In genomic region chr6:42339991-42340401, GRCh38 we compare ENCODE assay signal across 8 cellular contexts.
DNase-seq lines count a peak whose midpoint lies in the region; ATAC-seq and TF ChIP-seq lines count a peak whose summit lies in the region.

No MANE protein-coding gene starts in this region.

- H2BK5ac ChIP-seq in mesenchymal stem cell (ENCODE audit: low read depth, low read length, poor library complexity, severe bottlenecking) = no peak overlapping the region

- H3K9me3 ChIP-seq in CD8-positive, alpha-beta T cell (ENCODE audit: low read length) = no peaks in the 10 kb centered on the region
- H3K9me3 ChIP-seq in endodermal cell (ENCODE audit: control insufficient read depth, low read length) = no peaks in the 10 kb centered on the region
- H3K9me3 ChIP-seq in mesenchymal stem cell (ENCODE audit: control insufficient read depth, low read length) = no peaks in the 10 kb centered on the region

- no peak for TF ChIP-seq CTCF in CD8-positive, alpha-beta T cell (IDR thresholded peaks at IDR 0.05)
- no peak for TF ChIP-seq CTCF in endodermal cell (conservative IDR thresholded peaks at IDR 0.05)

- H2BK120ac ChIP-seq in mesenchymal stem cell (ENCODE audit: low read depth, low read length) = no peak overlapping the region

- no peak overlapping the region for H3K18ac ChIP-seq in mesenchymal stem cell (ENCODE audit: low read depth in 1 of 2, low read length in 2 of 2)

- no peaks in the 10 kb centered on the region for H3K27me3 Mint-ChIP-seq in CD8-positive, alpha-beta T cell (ENCODE audit: low read depth)
- no peaks in the 10 kb centered on the region for H3K27me3 Mint-ChIP-seq in endodermal cell (ENCODE audit: insufficient read depth)

- H4K8ac ChIP-seq in mesenchymal stem cell (ENCODE audit: low read length) = no peak overlapping the region

- intact Hi-C loops in CD8-positive, alpha-beta T cell (cut with DNase I, micrococcal nuclease) = no loop called here
- intact Hi-C loops in Right ventricle myocardium superior (cut with DNase I) = no loop called here

- peak overlapping the region in 1 of 2 experiments; percentile 70 for H2BK12ac ChIP-seq in mesenchymal stem cell (ENCODE audit: low read length in 2 of 2)

- no peak overlapping the region for H3K23ac ChIP-seq in mesenchymal stem cell (ENCODE audit: low read length in 2 of 2)

- no peak overlapping the region for H2BK15ac ChIP-seq in mesenchymal stem cell (ENCODE audit: low read depth, poor library complexity, severe bottlenecking)

- H3K4me3 Mint-ChIP-seq in CD8-positive, alpha-beta T cell = no peak overlapping the region
- H3K4me3 Mint-ChIP-seq in endodermal cell = no peak overlapping the region

- H3K36me3 Mint-ChIP-seq in CD8-positive, alpha-beta T cell = peaks cover 26% of the 10 kb centered on the region
- no peaks in the 10 kb centered on the region for H3K36me3 Mint-ChIP-seq in endodermal cell (ENCODE audit: low read depth)

- peaks cover 51% of the 10 kb centered on the region for H3K79me1 ChIP-seq in mesenchymal stem cell (replicated peaks; ENCODE audit: low read length, poor library complexity, severe bottlenecking)

- no peak overlapping the region for H3K4ac ChIP-seq in mesenchymal stem cell (ENCODE audit: low read depth in 1 of 2, low read length in 2 of 2)

- no peak overlapping the region for H3K4me3 ChIP-seq in CD8-positive, alpha-beta T cell (ENCODE audit: low read depth, low read length)
- no peak overlapping the region for H3K4me3 ChIP-seq in endodermal cell (ENCODE audit: low read length)
- H3K4me3 ChIP-seq in mesenchymal stem cell (ENCODE audit: insufficient read depth in 1 of 2, low read depth in 1 of 2, low read length in 2 of 2) = no peak overlapping the region

- no peaks in the 10 kb centered on the region for H3K27me3 ChIP-seq in CD8-positive, alpha-beta T cell (ENCODE audit: insufficient read depth, low read length)
- H3K27me3 ChIP-seq in endodermal cell (ENCODE audit: control insufficient read depth, insufficient read depth, low read length, poor library complexity, severe bottlenecking) (no peaks in the 10 kb centered on the region), mesenchymal stem cell (ENCODE audit: control insufficient read depth in 1 of 2, insufficient read depth in 1 of 2, low read length in 2 of 2) (no peaks in the 10 kb centered on the region)

- H3K14ac ChIP-seq in mesenchymal stem cell (ENCODE audit: low read length in 2 of 2) = no peak overlapping the region

- H4K91ac ChIP-seq in mesenchymal stem cell (ENCODE audit: low read length) = no peak overlapping the region

- H3K4me2 ChIP-seq in mesenchymal stem cell (ENCODE audit: low read length, poor library complexity, severe bottlenecking) = no peak overlapping the region

- no peak overlapping the region for H3K27ac Mint-ChIP-seq in CD8-positive, alpha-beta T cell
- H3K27ac Mint-ChIP-seq in endodermal cell = no peak overlapping the region

- H3K9ac ChIP-seq in endodermal cell (ENCODE audit: extremely low read depth, low read length, poor library complexity, severe bottlenecking) (no peak overlapping the region), mesenchymal stem cell (ENCODE audit: low read length) (no peak overlapping the region)

- ATAC-seq in CD8-positive, alpha-beta T cell = peak; percentile 29
- peak; percentile 69 for ATAC-seq in GM19452 (IDR thresholded peaks at IDR 0.05; ENCODE audit: unreplicated experiment)
- no peak for ATAC-seq in Right ventricle myocardium superior (ENCODE audit: poor library complexity)

- CTCF ChIA-PET in CD8-positive, alpha-beta T cell (lab: Charles Lee) = interaction anchor here (0.7 to 1.6 kb wide), 2 partner anchors 71 to 208 kb away, joined by 3 to 4 read pairs; no protein-coding TSS in a partner anchor

- POLR2A ChIA-PET in CD8-positive, alpha-beta T cell (lab: Charles Lee) = no interaction called here

- no peak for DNase-seq in CD8-positive, alpha-beta T cell
- peak; percentile 81 for DNase-seq in HPDE6-E6E7 (ENCODE audit: extremely low spot score)
- DNase-seq in endodermal cell = peak; percentile 11
- no peak for DNase-seq in Right ventricle myocardium superior
- DNase-seq in mesenchymal stem cell = no peak
- no peak for DNase-seq in dermis blood vessel endothelial cell
- no peak for DNase-seq in NCI-H2196 treated with DMSO at 0.1 percent for 48 hours (lab: John Stamatoyannopoulos, UW; ENCODE audit: unreplicated experiment)

- no peaks in the 10 kb centered on the region for H3K36me3 ChIP-seq in CD8-positive, alpha-beta T cell (ENCODE audit: insufficient read depth, low read length)
- H3K36me3 ChIP-seq in endodermal cell (ENCODE audit: control insufficient read depth, insufficient read depth, low read length) = no peaks in the 10 kb centered on the region
- peaks cover 3 to 12% of the 10 kb centered on the region in 2 experiments for H3K36me3 ChIP-seq in mesenchymal stem cell (ENCODE audit: control insufficient read depth in 1 of 2, insufficient read depth in 2 of 2, low read depth in 1 of 2, low read length in 2 of 2)

- no peak overlapping the region for H3K27ac ChIP-seq in CD8-positive, alpha-beta T cell (ENCODE audit: low read depth, low read length)
- H3K27ac ChIP-seq in endodermal cell (ENCODE audit: low read depth, low read length) = no peak overlapping the region
- H3K27ac ChIP-seq in mesenchymal stem cell (ENCODE audit: low read length, poor library complexity, severe bottlenecking) = no peak overlapping the region

- H3K9me3 Mint-ChIP-seq in CD8-positive, alpha-beta T cell = no peaks in the 10 kb centered on the region
- no peaks in the 10 kb centered on the region for H3K9me3 Mint-ChIP-seq in endodermal cell

- no peaks in the 10 kb centered on the region for H3K4me1 ChIP-seq in CD8-positive, alpha-beta T cell (ENCODE audit: insufficient read depth, low read length)
- no peaks in the 10 kb centered on the region for H3K4me1 ChIP-seq in endodermal cell (ENCODE audit: control insufficient read depth, insufficient read depth, low read length)
- peaks cover 15% of the 10 kb centered on the region for H3K4me1 ChIP-seq in mesenchymal stem cell (ENCODE audit: control insufficient read depth, insufficient read depth, low read depth, low read length)

- H3K4me1 Mint-ChIP-seq in CD8-positive, alpha-beta T cell (ENCODE audit: low read depth) = peaks cover 55% of the 10 kb centered on the region
- no peaks in the 10 kb centered on the region for H3K4me1 Mint-ChIP-seq in endodermal cell

- no peak overlapping the region for H2AK5ac ChIP-seq in mesenchymal stem cell (ENCODE audit: low read length, severe bottlenecking)

- WGBS in endodermal cell (ENCODE audit: insufficient coverage in 1 of 2, insufficient read length in 1 of 2), 2 experiments = 86 to 100% methylated on average over 1 to 2 of the region's 2 CpGs
- WGBS in mesenchymal stem cell = 94% methylated on average over 1 of the region's 2 CpGs

- no peak overlapping the region for H2AFZ ChIP-seq in mesenchymal stem cell (ENCODE audit: low read depth, low read length)

Comparison
In these comparisons a context has a peak if more than half of its experiments do, and no peak if none do; other contexts are left out.
1. DNase-seq: peak in HPDE6-E6E7 (single experiment) and endodermal cell (single experiment); none in CD8-positive, alpha-beta T cell (0 of 7), Right ventricle myocardium superior (single experiment), mesenchymal stem cell (single experiment), dermis blood vessel endothelial cell (single experiment) and NCI-H2196 treated with DMSO at 0.1 percent for 48 hours (single experiment).